ENCODE assay signal across 1 cellular context in genomic region chr10:958856-959255, GRCh38.
TF ChIP-seq lines count a peak whose summit lies in the region.

No MANE protein-coding gene starts in this region.

TF ChIP-seq in H1, 55 proteins besides CTCF, POLR2A, EP300 and RAD21:
- TF ChIP-seq PHF8 (conservative IDR thresholded peaks at IDR 0.05; ENCODE audit: low read depth, low read length) (no peak), FOSL1 (IDR thresholded peaks at IDR 0.05; ENCODE audit: insufficient read depth, low read depth, low read length) (no peak), SRF (IDR thresholded peaks at IDR 0.05; ENCODE audit: low read depth, low read length) (no peak), HDAC6 (IDR thresholded peaks at IDR 0.05; ENCODE audit: low read depth, low read length) (no peak), BRCA1 (IDR thresholded peaks at IDR 0.05; ENCODE audit: low read depth, low read length) (no peak), SP4 (IDR thresholded peaks at IDR 0.05; ENCODE audit: low read length) (no peak), TBP (IDR thresholded peaks at IDR 0.05; ENCODE audit: low read depth, low read length) (no peak), CREB1 (IDR thresholded peaks at IDR 0.05) (no peak), SIX5 (IDR thresholded peaks at IDR 0.05; ENCODE audit: low read depth, low read length) (no peak), HDAC2 (IDR thresholded peaks at IDR 0.05; ENCODE audit: borderline replicate concordance in 1 of 2, low read depth in 2 of 2, low read length in 2 of 2) (no peak), GABPA (IDR thresholded peaks at IDR 0.05; ENCODE audit: borderline replicate concordance, insufficient read depth, low read length) (no peak), RXRA (IDR thresholded peaks at IDR 0.05; ENCODE audit: insufficient read depth, low read depth, low read length) (no peak), CTBP2 (IDR thresholded peaks at IDR 0.05; ENCODE audit: borderline replicate concordance, insufficient read depth, insufficient read length, low read length) (no peak), EGR1 (IDR thresholded peaks at IDR 0.05; ENCODE audit: borderline replicate concordance, low read depth, low read length) (no peak)
- TF ChIP-seq, protein P1, sequence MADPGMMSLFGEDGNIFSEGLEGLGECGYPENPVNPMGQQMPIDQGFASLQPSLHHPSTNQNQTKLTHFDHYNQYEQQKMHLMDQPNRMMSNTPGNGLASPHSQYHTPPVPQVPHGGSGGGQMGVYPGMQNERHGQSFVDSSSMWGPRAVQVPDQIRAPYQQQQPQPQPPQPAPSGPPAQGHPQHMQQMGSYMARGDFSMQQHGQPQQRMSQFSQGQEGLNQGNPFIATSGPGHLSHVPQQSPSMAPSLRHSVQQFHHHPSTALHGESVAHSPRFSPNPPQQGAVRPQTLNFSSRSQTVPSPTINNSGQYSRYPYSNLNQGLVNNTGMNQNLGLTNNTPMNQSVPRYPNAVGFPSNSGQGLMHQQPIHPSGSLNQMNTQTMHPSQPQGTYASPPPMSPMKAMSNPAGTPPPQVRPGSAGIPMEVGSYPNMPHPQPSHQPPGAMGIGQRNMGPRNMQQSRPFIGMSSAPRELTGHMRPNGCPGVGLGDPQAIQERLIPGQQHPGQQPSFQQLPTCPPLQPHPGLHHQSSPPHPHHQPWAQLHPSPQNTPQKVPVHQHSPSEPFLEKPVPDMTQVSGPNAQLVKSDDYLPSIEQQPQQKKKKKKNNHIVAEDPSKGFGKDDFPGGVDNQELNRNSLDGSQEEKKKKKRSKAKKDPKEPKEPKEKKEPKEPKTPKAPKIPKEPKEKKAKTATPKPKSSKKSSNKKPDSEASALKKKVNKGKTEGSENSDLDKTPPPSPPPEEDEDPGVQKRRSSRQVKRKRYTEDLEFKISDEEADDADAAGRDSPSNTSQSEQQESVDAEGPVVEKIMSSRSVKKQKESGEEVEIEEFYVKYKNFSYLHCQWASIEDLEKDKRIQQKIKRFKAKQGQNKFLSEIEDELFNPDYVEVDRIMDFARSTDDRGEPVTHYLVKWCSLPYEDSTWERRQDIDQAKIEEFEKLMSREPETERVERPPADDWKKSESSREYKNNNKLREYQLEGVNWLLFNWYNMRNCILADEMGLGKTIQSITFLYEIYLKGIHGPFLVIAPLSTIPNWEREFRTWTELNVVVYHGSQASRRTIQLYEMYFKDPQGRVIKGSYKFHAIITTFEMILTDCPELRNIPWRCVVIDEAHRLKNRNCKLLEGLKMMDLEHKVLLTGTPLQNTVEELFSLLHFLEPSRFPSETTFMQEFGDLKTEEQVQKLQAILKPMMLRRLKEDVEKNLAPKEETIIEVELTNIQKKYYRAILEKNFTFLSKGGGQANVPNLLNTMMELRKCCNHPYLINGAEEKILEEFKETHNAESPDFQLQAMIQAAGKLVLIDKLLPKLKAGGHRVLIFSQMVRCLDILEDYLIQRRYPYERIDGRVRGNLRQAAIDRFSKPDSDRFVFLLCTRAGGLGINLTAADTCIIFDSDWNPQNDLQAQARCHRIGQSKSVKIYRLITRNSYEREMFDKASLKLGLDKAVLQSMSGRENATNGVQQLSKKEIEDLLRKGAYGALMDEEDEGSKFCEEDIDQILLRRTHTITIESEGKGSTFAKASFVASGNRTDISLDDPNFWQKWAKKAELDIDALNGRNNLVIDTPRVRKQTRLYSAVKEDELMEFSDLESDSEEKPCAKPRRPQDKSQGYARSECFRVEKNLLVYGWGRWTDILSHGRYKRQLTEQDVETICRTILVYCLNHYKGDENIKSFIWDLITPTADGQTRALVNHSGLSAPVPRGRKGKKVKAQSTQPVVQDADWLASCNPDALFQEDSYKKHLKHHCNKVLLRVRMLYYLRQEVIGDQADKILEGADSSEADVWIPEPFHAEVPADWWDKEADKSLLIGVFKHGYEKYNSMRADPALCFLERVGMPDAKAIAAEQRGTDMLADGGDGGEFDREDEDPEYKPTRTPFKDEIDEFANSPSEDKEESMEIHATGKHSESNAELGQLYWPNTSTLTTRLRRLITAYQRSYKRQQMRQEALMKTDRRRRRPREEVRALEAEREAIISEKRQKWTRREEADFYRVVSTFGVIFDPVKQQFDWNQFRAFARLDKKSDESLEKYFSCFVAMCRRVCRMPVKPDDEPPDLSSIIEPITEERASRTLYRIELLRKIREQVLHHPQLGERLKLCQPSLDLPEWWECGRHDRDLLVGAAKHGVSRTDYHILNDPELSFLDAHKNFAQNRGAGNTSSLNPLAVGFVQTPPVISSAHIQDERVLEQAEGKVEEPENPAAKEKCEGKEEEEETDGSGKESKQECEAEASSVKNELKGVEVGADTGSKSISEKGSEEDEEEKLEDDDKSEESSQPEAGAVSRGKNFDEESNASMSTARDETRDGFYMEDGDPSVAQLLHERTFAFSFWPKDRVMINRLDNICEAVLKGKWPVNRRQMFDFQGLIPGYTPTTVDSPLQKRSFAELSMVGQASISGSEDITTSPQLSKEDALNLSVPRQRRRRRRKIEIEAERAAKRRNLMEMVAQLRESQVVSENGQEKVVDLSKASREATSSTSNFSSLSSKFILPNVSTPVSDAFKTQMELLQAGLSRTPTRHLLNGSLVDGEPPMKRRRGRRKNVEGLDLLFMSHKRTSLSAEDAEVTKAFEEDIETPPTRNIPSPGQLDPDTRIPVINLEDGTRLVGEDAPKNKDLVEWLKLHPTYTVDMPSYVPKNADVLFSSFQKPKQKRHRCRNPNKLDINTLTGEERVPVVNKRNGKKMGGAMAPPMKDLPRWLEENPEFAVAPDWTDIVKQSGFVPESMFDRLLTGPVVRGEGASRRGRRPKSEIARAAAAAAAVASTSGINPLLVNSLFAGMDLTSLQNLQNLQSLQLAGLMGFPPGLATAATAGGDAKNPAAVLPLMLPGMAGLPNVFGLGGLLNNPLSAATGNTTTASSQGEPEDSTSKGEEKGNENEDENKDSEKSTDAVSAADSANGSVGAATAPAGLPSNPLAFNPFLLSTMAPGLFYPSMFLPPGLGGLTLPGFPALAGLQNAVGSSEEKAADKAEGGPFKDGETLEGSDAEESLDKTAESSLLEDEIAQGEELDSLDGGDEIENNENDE (IDR thresholded peaks at IDR 0.05; ENCODE audit: insufficient replicate concordance, low read length): no peak
